In the genomic region with DNA sequence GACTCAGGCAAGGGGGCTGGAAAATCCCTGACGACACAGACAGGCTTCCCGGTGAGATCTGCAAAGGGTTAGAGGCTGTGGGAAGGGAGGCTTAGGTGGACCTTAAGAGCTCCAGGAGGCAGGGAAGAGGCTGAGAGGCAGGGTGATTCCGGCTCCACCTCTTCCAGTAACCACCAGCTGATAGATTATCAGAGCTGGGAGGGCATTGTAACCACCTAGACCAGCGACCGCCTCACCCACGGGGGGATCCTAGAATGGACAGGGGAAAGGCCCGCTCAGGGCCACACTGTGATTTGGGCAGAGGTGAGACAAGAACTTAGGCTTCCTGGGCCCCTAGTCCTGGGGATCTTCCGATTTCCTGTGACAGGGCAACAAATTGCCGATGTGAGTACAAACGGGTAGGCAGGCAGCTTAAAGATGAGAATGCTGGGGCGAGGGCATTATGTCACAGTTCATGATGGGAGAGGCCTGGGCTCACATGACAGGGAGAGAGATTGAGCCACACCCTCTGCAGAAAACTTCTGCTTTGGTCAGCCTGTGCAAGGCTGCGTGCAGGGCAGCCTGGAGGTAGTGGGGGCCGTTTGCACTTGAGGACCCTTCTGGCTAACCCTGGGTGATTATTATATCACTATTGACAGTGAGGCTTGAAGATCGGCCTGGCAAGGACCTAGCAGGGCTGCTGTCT, we compare ENCODE assay signal across 20 cellular contexts. TPM values are rescaled to one million over a fixed set of nuclear protein-coding genes. Genes with fewer than 3 reads are reported as not detected.
DNase-seq lines count a peak whose midpoint lies in the region; ATAC-seq and TF ChIP-seq lines count a peak whose summit lies in the region.
"Had no signal": no experiment of that assay in that cellular context is flagged by ENCODE, and none has a peak within 500 bp of the region (broad histone marks: within the 10 kb centered on the region; RNA-seq: fewer than 3 reads in every experiment).

No MANE protein-coding gene starts in this region.

- no peak overlapping the region for H2AK5ac ChIP-seq in trophoblast cell (ENCODE audit: low read length)

- H3K4me2 ChIP-seq in trophoblast cell (ENCODE audit: low read length) = no peak overlapping the region

- no peak overlapping the region for H3K4ac ChIP-seq in trophoblast cell (ENCODE audit: low read depth, low read length)

- H3K18ac ChIP-seq in trophoblast cell (ENCODE audit: low read length) = no peak overlapping the region

- H3K27me3 Mint-ChIP-seq in immature natural killer cell (ENCODE audit: low read depth in 3 of 3) = peaks cover 0 to 2% (median 0%) of the 10 kb centered on the region in 3 donors
- H3K27me3 Mint-ChIP-seq in activated naive CD8-positive, alpha-beta T cell treated with anti-CD3 and anti-CD28 coated beads for 36 hours = no peaks in the 10 kb centered on the region

- H3K27ac Mint-ChIP-seq in immature natural killer cell = no peak overlapping the region
- H3K27ac Mint-ChIP-seq in activated naive CD8-positive, alpha-beta T cell treated with anti-CD3 and anti-CD28 coated beads for 36 hours = no peak overlapping the region

- H3K36me3 Mint-ChIP-seq in immature natural killer cell = no peaks in the 10 kb centered on the region
- no peaks in the 10 kb centered on the region for H3K36me3 Mint-ChIP-seq in activated naive CD8-positive, alpha-beta T cell treated with anti-CD3 and anti-CD28 coated beads for 36 hours

- H3K27ac ChIP-seq in trophoblast cell (ENCODE audit: low read depth, low read length) = no peak overlapping the region
- H3K27ac ChIP-seq: ascending aorta, C4-2B, SJCRH30 had no signal

- H3K4me3 Mint-ChIP-seq in immature natural killer cell = no peak overlapping the region
- no peak overlapping the region for H3K4me3 Mint-ChIP-seq in activated naive CD8-positive, alpha-beta T cell treated with anti-CD3 and anti-CD28 coated beads for 36 hours

- H3K4me1 ChIP-seq in trophoblast cell (ENCODE audit: control insufficient read depth in 1 of 2, insufficient read depth in 2 of 2, low read length in 2 of 2) = no peaks in the 10 kb centered on the region
- H3K4me1 ChIP-seq: ascending aorta, SJCRH30 had no signal

- H2BK120ac ChIP-seq in trophoblast cell (ENCODE audit: insufficient read depth, low read length, poor library complexity) = no peak overlapping the region

- H4K91ac ChIP-seq in trophoblast cell (ENCODE audit: low read depth, low read length) = no peak overlapping the region

- no peaks in the 10 kb centered on the region for H3K9me3 ChIP-seq in trophoblast cell (ENCODE audit: insufficient read depth, low read depth, low read length)
- H3K9me3 ChIP-seq: ascending aorta, SJCRH30, spleen had no signal

- H2BK5ac ChIP-seq in trophoblast cell (ENCODE audit: low read depth, low read length, poor library complexity) = no peak overlapping the region

- in situ Hi-C loops in GM13976 (cut with MboI; ENCODE audit: low sequenced_read_pairs, unreplicated experiment) = no loop called here
- in situ Hi-C loops in ACHN (cut with HindIII; ENCODE audit: low pct_ligation_motif_present, low pct_unique_long_range_greater_than_20kb, low sequenced_read_pairs) = no loop called here

- no peak overlapping the region for H4K12ac ChIP-seq in trophoblast cell (ENCODE audit: low read depth, low read length)

- no peak for TF ChIP-seq CTCF in GM13976 (IDR thresholded peaks at IDR 0.05; ENCODE audit: borderline replicate concordance, control extremely low read depth, extremely low read depth, insufficient read depth, missing control alignments)

- H3K79me1 ChIP-seq in trophoblast cell (ENCODE audit: low read length) = no peaks in the 10 kb centered on the region

- no peaks in the 10 kb centered on the region for H3K9me3 Mint-ChIP-seq in immature natural killer cell
- H3K9me3 Mint-ChIP-seq in activated naive CD8-positive, alpha-beta T cell treated with anti-CD3 and anti-CD28 coated beads for 36 hours = no peaks in the 10 kb centered on the region

- H2BK12ac ChIP-seq in trophoblast cell (ENCODE audit: low read length) = no peak overlapping the region

- no peak overlapping the region for H3K4me3 ChIP-seq in trophoblast cell (ENCODE audit: low read depth, low read length)
- H3K4me3 ChIP-seq: ascending aorta, SJCRH30, spleen had no signal

- peak; percentile 9 for DNase-seq in GM13976 (ENCODE audit: low spot score)
- peak; percentile 35 for DNase-seq in SW480 (ENCODE audit: low spot score)
- peak; percentile 67 for DNase-seq in cardiac septum (ENCODE audit: low spot score)
- peak; percentile 11 to 12 for DNase-seq in trophoblast cell
- no peak for DNase-seq in ACHN
- no peak for DNase-seq in immature natural killer cell
- DNase-seq in activated naive CD8-positive, alpha-beta T cell treated with anti-CD3 and anti-CD28 coated beads for 36 hours = no peak
- DNase-seq: activated CD8-positive, alpha-beta memory T cell treated with anti-CD3 and anti-CD28 coated beads for 24 hours; activated effector memory CD4-positive, alpha-beta T cell treated with anti-CD3 and anti-CD28 coated beads, Interleukin-2, amount 50 U/mL, for 16 hours; dermis blood vessel endothelial cell; mammary epithelial cell; NCI-H82; SJCRH30; spleen had no signal

- H3K27me3 ChIP-seq in trophoblast cell (ENCODE audit: insufficient read depth, low read length) = no peaks in the 10 kb centered on the region
- H3K27me3 ChIP-seq: ascending aorta, SJCRH30 had no signal

- intact Hi-C loops in cardiac septum (cut with DNase I) = no loop called here

- ATAC-seq in HG03280 (IDR thresholded peaks at IDR 0.05; ENCODE audit: unreplicated experiment) = no peak

- peaks cover 8 to 14% of the 10 kb centered on the region in 2 donors for H3K4me1 Mint-ChIP-seq in immature natural killer cell
- peaks cover 3% of the 10 kb centered on the region for H3K4me1 Mint-ChIP-seq in activated naive CD8-positive, alpha-beta T cell treated with anti-CD3 and anti-CD28 coated beads for 36 hours

- no peak overlapping the region for H3K9ac ChIP-seq in trophoblast cell (ENCODE audit: low read length)

- H3K23ac ChIP-seq in trophoblast cell (ENCODE audit: low read length) = no peak overlapping the region

- no CpG with 5 or more reads among the region's 14 CpGs for WGBS in trophoblast cell (ENCODE audit: extremely low coverage, insufficient coverage, insufficient read length)

- H3K36me3 ChIP-seq in trophoblast cell (ENCODE audit: control insufficient read depth in 1 of 2, insufficient read depth in 2 of 2, low read length in 2 of 2) = no peaks in the 10 kb centered on the region
- H3K36me3 ChIP-seq: ascending aorta, SJCRH30, spleen had no signal

- no peak overlapping the region for H2AFZ ChIP-seq in trophoblast cell (ENCODE audit: insufficient read depth, low read length, poor library complexity)

- no peak overlapping the region for H3K14ac ChIP-seq in trophoblast cell (ENCODE audit: low read length)

- no peak overlapping the region for H4K8ac ChIP-seq in trophoblast cell (ENCODE audit: low read depth, low read length)

- no peaks in the 10 kb centered on the region for H3K79me2 ChIP-seq in trophoblast cell (ENCODE audit: control insufficient read depth, insufficient read depth, low read length, poor library complexity)

RNA-seq across cellular contexts. Expression of a gene that starts 5.3 kb away (rescaled TPM):
- total RNA-seq in cardiac septum = not detected
- not detected in 2 replicates for polyA plus RNA-seq in trophoblast cell (2013)
- not detected for polyA plus RNA-seq in immature natural killer cell
- not detected for total RNA-seq in activated naive CD8-positive, alpha-beta T cell treated with anti-CD3 and anti-CD28 coated beads for 36 hours
- total RNA-seq: ascending aorta, dermis blood vessel endothelial cell, fibroblast of lung, HT1080, mammary epithelial cell, MCF 10A, SJCRH30 had no signal
- polyA plus RNA-seq: fibroblast of lung, mammary epithelial cell had no signal

RNA-seq across cellular contexts. Expression of a gene that starts 35.9 kb away (rescaled TPM):
- total RNA-seq in cardiac septum = 17.3 TPM
- 28.1 and 29.4 TPM in 2 replicates for polyA plus RNA-seq in trophoblast cell (2013)
- polyA plus RNA-seq in immature natural killer cell = 10 to 100 TPM; 19.8 to 25.9 (median 20.3) TPM
- total RNA-seq in activated naive CD8-positive, alpha-beta T cell treated with anti-CD3 and anti-CD28 coated beads for 36 hours = 10 to 100 TPM; 17.3 to 19.5 TPM

Comparison
In these comparisons a context has a peak if more than half of its experiments do, and no peak if none do; other contexts are left out.
1. DNase-seq: peak in GM13976 (single experiment), SW480 (single experiment), cardiac septum (single experiment) and trophoblast cell (2 of 2); none in ACHN (single experiment), immature natural killer cell (0 of 3) and activated naive CD8-positive, alpha-beta T cell treated with anti-CD3 and anti-CD28 coated beads for 36 hours (single experiment).